Comparison of ENCODE assay signal across 10 cellular contexts in genomic region chr5:15463231-15463630, GRCh38. TPM values are rescaled to one million over a fixed set of nuclear protein-coding genes. Genes with fewer than 3 reads are reported as not detected.
A peak's percentile ranks its signal among the peaks of the same experiment; 100 is the strongest.
DNase-seq lines count a peak whose midpoint lies in the region; ATAC-seq and TF ChIP-seq lines count a peak whose summit lies in the region.
"Had no signal": no experiment of that assay in that cellular context is flagged by ENCODE, and none has a peak within 500 bp of the region (broad histone marks: within the 10 kb centered on the region; RNA-seq: fewer than 3 reads in every experiment).

No MANE protein-coding gene starts in this region.

- no peaks in the 10 kb centered on the region for H3K4me1 ChIP-seq in mammary epithelial cell (ENCODE audit: insufficient read depth, low read length)
- H3K4me1 ChIP-seq: sigmoid colon had no signal

- H4K20me1 ChIP-seq in mammary epithelial cell (ENCODE audit: insufficient read depth, low read length), result no peaks in the 10 kb centered on the region

- no peak overlapping the region for H3K4me3 ChIP-seq in LNCaP clone FGC (ENCODE audit: low read depth, low read length)
- no peak overlapping the region for H3K4me3 ChIP-seq in astrocyte of the cerebellum (ENCODE audit: low read depth, low read length)
- H3K4me3 ChIP-seq in mammary epithelial cell (replicated peaks in 1 of 3; ENCODE audit: insufficient read depth in 1 of 3, low read depth in 2 of 3, low read length in 3 of 3), result no peak overlapping the region
- H3K4me3 ChIP-seq: sigmoid colon had no signal

- H3K27me3 ChIP-seq in mammary epithelial cell (ENCODE audit: insufficient read depth, low read length), result no peaks in the 10 kb centered on the region
- H3K27me3 ChIP-seq: sigmoid colon had no signal

- H3K4me2 ChIP-seq in mammary epithelial cell (ENCODE audit: insufficient read depth, low read depth, low read length), result no peak overlapping the region

- no peak overlapping the region for H3K27ac ChIP-seq in RWPE1
- H3K27ac ChIP-seq in mammary epithelial cell (ENCODE audit: insufficient read depth, low read depth, low read length), result no peak overlapping the region
- H3K27ac ChIP-seq: sigmoid colon had no signal

- peak; percentile 13 for DNase-seq in AG20443 (ENCODE audit: low spot score)
- DNase-seq in LNCaP clone FGC (ENCODE audit: low read depth), result peak; percentile 17
- peak; percentile 6 for DNase-seq in astrocyte of the cerebellum (ENCODE audit: low read depth)
- DNase-seq in left lobe of liver (ENCODE audit: low spot score), result no peak
- DNase-seq in RWPE1 (ENCODE audit: low spot score), result no peak
- DNase-seq in mammary epithelial cell, result no peak
- DNase-seq in AML-193 (lab: John Stamatoyannopoulos, UW), result no peak
- DNase-seq: activated T-cell treated with anti-CD3 and anti-CD28 coated beads, Interleukin-2, amount 50 U/mL, for 48 hours; sigmoid colon had no signal

- dilution Hi-C loops in mammary epithelial cell (cut with HindIII; ENCODE audit: low sequenced_read_pairs), result no loop called here

- H2AFZ ChIP-seq in mammary epithelial cell (ENCODE audit: low read depth, low read length), result no peak overlapping the region

- peaks cover 11% of the 10 kb centered on the region for H3K9me3 ChIP-seq in mammary epithelial cell (replicated peaks; ENCODE audit: insufficient read depth, low read length)
- H3K9me3 ChIP-seq: sigmoid colon had no signal

- in situ Hi-C loops in astrocyte of the cerebellum (cut with HindIII; ENCODE audit: low sequenced_read_pairs), result loop anchor here (25.0 kb wide), 1 partner anchor 524 kb away; no protein-coding TSS in a partner anchor
- in situ Hi-C loops in mammary epithelial cell (cut with MboI; ENCODE audit: low sequenced_read_pairs in 2 of 2), result no loop called here

- no peaks in the 10 kb centered on the region for H3K79me2 ChIP-seq in mammary epithelial cell (ENCODE audit: insufficient read depth, low read length)

- POLR2A ChIA-PET in RWPE1 (lab: Yijun Ruan, JAX; ENCODE audit: low non-redundant PET), result no interaction called here

- BruUV-seq in mammary epithelial cell (replicated peaks; lab: Mats Ljungman, UMichigan), result no TSS peak

- CTCF ChIA-PET in RWPE1 (lab: Yijun Ruan, JAX) (interaction anchor here (0.7 kb wide), 1 partner anchor 430 kb away, joined by 4 read pairs; no protein-coding TSS in a partner anchor), mammary epithelial cell (lab: Charles Lee; ENCODE audit: low non-redundant PET) (no interaction called here)

- peak; percentile 84 for TF ChIP-seq CTCF in LNCaP clone FGC (IDR thresholded peaks at IDR 0.05; ENCODE audit: control insufficient read depth, extremely low read depth, insufficient read depth)
- peak; percentile 51 for TF ChIP-seq CTCF in astrocyte of the cerebellum (IDR thresholded peaks at IDR 0.05; ENCODE audit: low read depth, low read length, missing control alignments)
- TF ChIP-seq CTCF in RWPE1 (conservative IDR thresholded peaks at IDR 0.05; ENCODE audit: low read depth), result no peak
- no peak for TF ChIP-seq CTCF in mammary epithelial cell (conservative IDR thresholded peaks at IDR 0.05 in 1 of 2, IDR thresholded peaks at IDR 0.05 in 1 of 2; ENCODE audit: extremely low read depth in 1 of 2, insufficient read depth in 1 of 2, low read depth in 1 of 2, low read length in 2 of 2)

- H3K9ac ChIP-seq in mammary epithelial cell (ENCODE audit: insufficient read depth, low read length), result no peak overlapping the region

- intact Hi-C loops in mammary epithelial cell (cut with micrococcal nuclease), result loop anchor here (1.0 kb wide), 2 partner anchors 361 to 532 kb away; no protein-coding TSS in a partner anchor

- ATAC-seq in left lobe of liver (peak; percentile 51), HG02852 (IDR thresholded peaks at IDR 0.05; ENCODE audit: unreplicated experiment) (no peak)

- no peaks in the 10 kb centered on the region for H3K36me3 ChIP-seq in mammary epithelial cell (ENCODE audit: insufficient read depth, low read length)
- H3K36me3 ChIP-seq: sigmoid colon had no signal

RNA-seq across cellular contexts. Expression of gene FBXL7, which starts 36.7 kb away (rescaled TPM):
- 1.1 TPM for total RNA-seq in left lobe of liver
- total RNA-seq in mammary epithelial cell, result 1 to 10 TPM; 1.0 to 2.4 TPM
- polyA plus RNA-seq in mammary epithelial cell, result 0.01 TPM
- not detected for polyA minus RNA-seq in mammary epithelial cell

Comparison
In these comparisons a context has a peak if more than half of its experiments do, and no peak if none do; other contexts are left out.
1. DNase-seq: peak in AG20443 (single experiment), LNCaP clone FGC (single experiment) and astrocyte of the cerebellum (single experiment); none in left lobe of liver (single experiment), RWPE1 (single experiment), mammary epithelial cell (single experiment) and AML-193 (0 of 2).
2. CTCF ChIP-seq: peak in LNCaP clone FGC (single experiment) and astrocyte of the cerebellum (single experiment); none in RWPE1 (single experiment) and mammary epithelial cell (0 of 2).